1 cellular context compared by ENCODE assay signal in genomic region chr13:40428354-40428753, GRCh38.
TF ChIP-seq lines count a peak whose summit lies in the region.

No MANE protein-coding gene starts in this region.

TF ChIP-seq in HepG2, 621 proteins besides CTCF, POLR2A, EP300 and RAD21 (continued from another document):
- TF ChIP-seq, protein P1, sequence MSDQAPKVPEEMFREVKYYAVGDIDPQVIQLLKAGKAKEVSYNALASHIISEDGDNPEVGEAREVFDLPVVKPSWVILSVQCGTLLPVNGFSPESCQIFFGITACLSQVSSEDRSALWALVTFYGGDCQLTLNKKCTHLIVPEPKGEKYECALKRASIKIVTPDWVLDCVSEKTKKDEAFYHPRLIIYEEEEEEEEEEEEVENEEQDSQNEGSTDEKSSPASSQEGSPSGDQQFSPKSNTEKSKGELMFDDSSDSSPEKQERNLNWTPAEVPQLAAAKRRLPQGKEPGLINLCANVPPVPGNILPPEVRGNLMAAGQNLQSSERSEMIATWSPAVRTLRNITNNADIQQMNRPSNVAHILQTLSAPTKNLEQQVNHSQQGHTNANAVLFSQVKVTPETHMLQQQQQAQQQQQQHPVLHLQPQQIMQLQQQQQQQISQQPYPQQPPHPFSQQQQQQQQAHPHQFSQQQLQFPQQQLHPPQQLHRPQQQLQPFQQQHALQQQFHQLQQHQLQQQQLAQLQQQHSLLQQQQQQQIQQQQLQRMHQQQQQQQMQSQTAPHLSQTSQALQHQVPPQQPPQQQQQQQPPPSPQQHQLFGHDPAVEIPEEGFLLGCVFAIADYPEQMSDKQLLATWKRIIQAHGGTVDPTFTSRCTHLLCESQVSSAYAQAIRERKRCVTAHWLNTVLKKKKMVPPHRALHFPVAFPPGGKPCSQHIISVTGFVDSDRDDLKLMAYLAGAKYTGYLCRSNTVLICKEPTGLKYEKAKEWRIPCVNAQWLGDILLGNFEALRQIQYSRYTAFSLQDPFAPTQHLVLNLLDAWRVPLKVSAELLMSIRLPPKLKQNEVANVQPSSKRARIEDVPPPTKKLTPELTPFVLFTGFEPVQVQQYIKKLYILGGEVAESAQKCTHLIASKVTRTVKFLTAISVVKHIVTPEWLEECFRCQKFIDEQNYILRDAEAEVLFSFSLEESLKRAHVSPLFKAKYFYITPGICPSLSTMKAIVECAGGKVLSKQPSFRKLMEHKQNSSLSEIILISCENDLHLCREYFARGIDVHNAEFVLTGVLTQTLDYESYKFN (CRISPR knock-in tag; conservative IDR thresholded peaks at IDR 0.05) = no peak
- TF ChIP-seq, protein P2, sequence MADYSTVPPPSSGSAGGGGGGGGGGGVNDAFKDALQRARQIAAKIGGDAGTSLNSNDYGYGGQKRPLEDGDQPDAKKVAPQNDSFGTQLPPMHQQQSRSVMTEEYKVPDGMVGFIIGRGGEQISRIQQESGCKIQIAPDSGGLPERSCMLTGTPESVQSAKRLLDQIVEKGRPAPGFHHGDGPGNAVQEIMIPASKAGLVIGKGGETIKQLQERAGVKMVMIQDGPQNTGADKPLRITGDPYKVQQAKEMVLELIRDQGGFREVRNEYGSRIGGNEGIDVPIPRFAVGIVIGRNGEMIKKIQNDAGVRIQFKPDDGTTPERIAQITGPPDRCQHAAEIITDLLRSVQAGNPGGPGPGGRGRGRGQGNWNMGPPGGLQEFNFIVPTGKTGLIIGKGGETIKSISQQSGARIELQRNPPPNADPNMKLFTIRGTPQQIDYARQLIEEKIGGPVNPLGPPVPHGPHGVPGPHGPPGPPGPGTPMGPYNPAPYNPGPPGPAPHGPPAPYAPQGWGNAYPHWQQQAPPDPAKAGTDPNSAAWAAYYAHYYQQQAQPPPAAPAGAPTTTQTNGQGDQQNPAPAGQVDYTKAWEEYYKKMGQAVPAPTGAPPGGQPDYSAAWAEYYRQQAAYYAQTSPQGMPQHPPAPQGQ (CRISPR knock-in tag; IDR thresholded peaks at IDR 0.05; ENCODE audit: borderline replicate concordance) = no peak
- no peak for TF ChIP-seq ZNF331 (CRISPR knock-in tag; IDR thresholded peaks at IDR 0.05)
